Comparison of ENCODE assay signal across 1 cellular context in genomic region chr15:58065445-58066041, GRCh38.
TF ChIP-seq lines count a peak whose summit lies in the region.

ALDH1A2 (minus strand) TSS chr15:58065711; CDS start chr15:58065650, 61 bp downstream.

TF ChIP-seq in GM23338, 12 proteins besides CTCF, POLR2A, EP300 and RAD21 (continued from another document):
- TF ChIP-seq ZNF462 (CRISPR knock-in tag; IDR thresholded peaks at IDR 0.05) (no peak), ZNF331 (CRISPR knock-in tag; IDR thresholded peaks at IDR 0.05; ENCODE audit: low read depth) (no peak), NANOG (IDR thresholded peaks at IDR 0.05; ENCODE audit: borderline replicate concordance) (no peak), JUNB (IDR thresholded peaks at IDR 0.05; ENCODE audit: unreplicated experiment) (no peak), EZH2phosphoT487 (IDR thresholded peaks at IDR 0.05; ENCODE audit: unreplicated experiment) (no peak), ZNF114 (CRISPR knock-in tag; IDR thresholded peaks at IDR 0.05) (no peak), CREB1 (CRISPR knock-in tag; IDR thresholded peaks at IDR 0.05; ENCODE audit: low read depth) (no peak)
